15 cellular contexts compared by ENCODE assay signal in the genomic region with DNA sequence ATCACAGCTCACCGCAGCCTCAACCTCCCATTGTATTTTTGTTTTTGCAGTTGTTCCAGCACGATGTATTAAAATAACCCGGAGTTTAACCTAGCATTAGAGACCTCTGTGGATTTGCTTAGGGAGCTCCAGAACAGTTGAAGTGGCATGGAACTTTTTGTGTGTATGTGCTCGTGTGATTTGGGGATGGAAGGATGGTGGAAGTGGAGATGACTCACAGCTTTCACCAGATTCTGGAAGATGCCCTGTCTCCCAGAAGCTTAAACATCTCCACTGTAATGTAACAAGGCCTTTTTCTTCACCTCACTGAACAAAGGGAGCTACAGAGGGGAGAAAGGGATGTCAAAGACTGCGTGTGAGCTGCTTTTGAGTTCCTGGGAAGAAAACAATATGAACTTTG.
DNase-seq lines count a peak whose midpoint lies in the region; TF ChIP-seq lines count a peak whose summit lies in the region.
"Had no signal": no experiment of that assay in that cellular context is flagged by ENCODE, and none has a peak within 500 bp of the region (broad histone marks: within the 10 kb centered on the region; RNA-seq: fewer than 3 reads in every experiment).

No MANE protein-coding gene starts in this region.

- H3K4me1 ChIP-seq in esophagus squamous epithelium (peaks cover 0 to 34% (median 7%) of the 10 kb centered on the region in 3 donors), muscle layer of duodenum (ENCODE audit: control insufficient read depth in 1 of 2, insufficient read depth in 2 of 2, low read length in 2 of 2) (peaks cover 14 to 31% of the 10 kb centered on the region in 2 donors), tibial artery (peaks cover 0 to 64% (median 45%) of the 10 kb centered on the region in 4 donors)

- no peaks in the 10 kb centered on the region for H3K36me3 ChIP-seq in esophagus squamous epithelium
- no peaks in the 10 kb centered on the region for H3K36me3 ChIP-seq in muscle layer of duodenum (ENCODE audit: control insufficient read depth in 1 of 2, insufficient read depth in 2 of 2, low read length in 2 of 2)
- no peaks in the 10 kb centered on the region for H3K36me3 ChIP-seq in tibial artery

- H3K27me3 ChIP-seq in esophagus squamous epithelium: no peaks in the 10 kb centered on the region
- no peaks in the 10 kb centered on the region for H3K27me3 ChIP-seq in muscle layer of duodenum (ENCODE audit: low read depth, low read length)
- no peaks in the 10 kb centered on the region for H3K27me3 ChIP-seq in tibial artery

- DNase-seq in LHCN-M2 (ENCODE audit: low read depth) (peak; percentile 85), esophagus squamous epithelium (lab: John Stamatoyannopoulos, UW) (no peak), tibial artery (no peak), islet precursor cell (no peak), AG08396 (ENCODE audit: low spot score) (no peak), GM13977 (ENCODE audit: low spot score) (no peak)
- DNase-seq: activated B cell treated with CpG ODN at 0.5 μM for 24 hours; activated naive CD8-positive, alpha-beta T cell treated with anti-CD3 and anti-CD28 coated beads, Interleukin-2, amount 50 U/mL, for 24 hours; CD8-positive, alpha-beta T cell; dorsolateral prefrontal cortex; GDM1; NCI-H2029 treated with DMSO at 0.1 percent for 48 hours; nucleus accumbens; stimulated activated CD4-positive, alpha-beta T cell treated with anti-CD3 and anti-CD28 coated beads, Interleukin-2, amount 100 ng/mL, for 24 hours had no signal

- H3K27ac ChIP-seq in esophagus squamous epithelium: peak overlapping the region in 3 of 4 donors; percentile 33 to 80 (median 66)
- peak overlapping the region; percentile 78 for H3K27ac ChIP-seq in muscle layer of duodenum (ENCODE audit: low read length)
- peak overlapping the region; percentile 81 to 85 for H3K27ac ChIP-seq in tibial artery

- TF ChIP-seq POLR2A in esophagus squamous epithelium (IDR thresholded peaks at IDR 0.05): no peak

- in situ Hi-C loops in GM13977 (cut with MboI; ENCODE audit: low pct_unique_long_range_greater_than_20kb, low sequenced_read_pairs, unreplicated experiment): no loop called here

- intact Hi-C loops in esophagus squamous epithelium (cut with DNase I) (no loop called here), tibial artery (cut with DNase I; ENCODE audit: low total_unique reads) (loop anchor here (10.0 kb wide), 2 partner anchors 150 to 180 kb away; no protein-coding TSS in a partner anchor)

- H3K9me3 ChIP-seq in esophagus squamous epithelium (peaks cover 0 to 13% (median 8%) of the 10 kb centered on the region in 3 donors), muscle layer of duodenum (ENCODE audit: control insufficient read depth in 1 of 2, low read length in 2 of 2) (peaks cover 8 to 13% of the 10 kb centered on the region in 2 donors), tibial artery (peaks cover 5 to 8% (median 7%) of the 10 kb centered on the region in 3 donors)

- 59 to 81% methylated on average over 5 of the region's 5 CpGs for WGBS in esophagus squamous epithelium, 2 donors

- TF ChIP-seq CTCF in esophagus squamous epithelium (IDR thresholded peaks at IDR 0.05) (no peak), tibial artery (IDR thresholded peaks at IDR 0.05) (no peak), GM13977 (IDR thresholded peaks at IDR 0.05; ENCODE audit: extremely low read depth, insufficient read depth, missing control alignments) (no peak)

- H3K4me3 ChIP-seq in esophagus squamous epithelium: no peak overlapping the region
- H3K4me3 ChIP-seq in muscle layer of duodenum (ENCODE audit: low read depth in 1 of 2, low read length in 2 of 2): no peak overlapping the region
- H3K4me3 ChIP-seq in tibial artery: no peak overlapping the region
- H3K4me3 ChIP-seq: dorsolateral prefrontal cortex had no signal
